In the genomic region with DNA sequence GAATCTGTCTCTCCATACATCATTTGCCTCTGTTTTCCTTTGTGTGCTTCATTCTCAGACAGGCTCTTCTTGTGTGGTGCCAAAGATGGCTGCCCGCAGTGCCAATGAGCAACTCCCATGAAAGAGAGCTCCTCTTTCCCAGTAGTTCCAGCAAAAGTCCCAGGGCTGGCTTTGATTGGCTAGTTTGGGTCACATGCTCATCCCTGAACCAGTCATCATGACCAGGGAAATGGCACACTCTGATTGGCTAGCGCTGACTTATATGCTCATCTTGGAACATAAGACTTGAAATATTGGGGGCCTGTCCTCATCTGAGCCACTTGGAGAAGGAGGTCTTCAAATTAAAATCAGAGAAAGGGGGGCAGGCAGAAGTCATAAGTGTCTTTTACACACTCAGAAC, we compare ENCODE assay signal across 2 cellular contexts.
A peak's percentile ranks its signal among the peaks of the same experiment; 100 is the strongest.
TF ChIP-seq lines count a peak whose summit lies in the region.

No MANE protein-coding gene starts in this region.

TF ChIP-seq in IMR-90, 13 proteins besides CTCF, POLR2A, EP300 and RAD21:
- TF ChIP-seq, protein P1, sequence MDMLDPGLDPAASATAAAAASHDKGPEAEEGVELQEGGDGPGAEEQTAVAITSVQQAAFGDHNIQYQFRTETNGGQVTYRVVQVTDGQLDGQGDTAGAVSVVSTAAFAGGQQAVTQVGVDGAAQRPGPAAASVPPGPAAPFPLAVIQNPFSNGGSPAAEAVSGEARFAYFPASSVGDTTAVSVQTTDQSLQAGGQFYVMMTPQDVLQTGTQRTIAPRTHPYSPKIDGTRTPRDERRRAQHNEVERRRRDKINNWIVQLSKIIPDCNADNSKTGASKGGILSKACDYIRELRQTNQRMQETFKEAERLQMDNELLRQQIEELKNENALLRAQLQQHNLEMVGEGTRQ (IDR thresholded peaks at IDR 0.05; ENCODE audit: low read depth, low read length), result peak; percentile 11; the same call in 1 of the 2 replicates
- TF ChIP-seq RFX5 (IDR thresholded peaks at IDR 0.05; ENCODE audit: low read depth, low read length), result no peak

TF ChIP-seq in H1, 55 proteins besides CTCF, POLR2A, EP300 and RAD21:
- no peak for TF ChIP-seq MAX (IDR thresholded peaks at IDR 0.05)
- TF ChIP-seq POLR2AphosphoS5 (IDR thresholded peaks at IDR 0.05; ENCODE audit: low read depth, low read length), result no peak
- TF ChIP-seq, protein P1 (IDR thresholded peaks at IDR 0.05; ENCODE audit: low read length), result 0 out of 2 replicates have a peak, but pooled peaks have one; percentile 18
- no peak for TF ChIP-seq CBX5 (IDR thresholded peaks at IDR 0.05; ENCODE audit: low read depth, low read length)
- TF ChIP-seq ATF3 (IDR thresholded peaks at IDR 0.05; ENCODE audit: insufficient read depth, low read depth, low read length), result no peak
